11 cellular contexts compared by ENCODE assay signal in genomic region chr11:119774180-119774763, GRCh38. TPM values are rescaled to one million over a fixed set of nuclear protein-coding genes. Genes with fewer than 3 reads are reported as not detected.
DNase-seq lines count a peak whose midpoint lies in the region; ATAC-seq, FAIRE-seq and TF ChIP-seq lines count a peak whose summit lies in the region.
"Had no signal": no experiment of that assay in that cellular context is flagged by ENCODE, and none has a peak within 500 bp of the region (broad histone marks: within the 10 kb centered on the region; RNA-seq: fewer than 3 reads in every experiment).

No MANE protein-coding gene starts in this region.

- H3K4me1 ChIP-seq in HepG2 (ENCODE audit: insufficient read depth, low read length): no peaks in the 10 kb centered on the region
- H3K4me1 ChIP-seq: HAP-1 had no signal

- POLR2A ChIA-PET in HepG2 (lab: Yijun Ruan, JAX): no interaction called here
- POLR2A ChIA-PET in CD4-positive, alpha-beta T cell (lab: Charles Lee): no interaction called here

- peaks cover 38% of the 10 kb centered on the region for H3K27me3 Mint-ChIP-seq in CD4-positive, alpha-beta T cell
- H3K27me3 Mint-ChIP-seq in stimulated activated naive B cell treated with anti-CD40 and anti-IgM and Interleukin-4, amounts not matched to agents 10 μg/mL and 1 μg/mL and 100 μg/mL, for 72 hours: peaks cover 37 to 58% of the 10 kb centered on the region in 2 donors

- WGBS in HepG2 (ENCODE audit: low lambda C conversion rate): 100% methylated on average over 1 of the region's 1 CpG

- H3K27me3 ChIP-seq in HepG2 (ENCODE audit: control insufficient read depth in 1 of 2, insufficient read depth in 2 of 2, low read length in 2 of 2): peaks cover 0 to 35% of the 10 kb centered on the region in 2 experiments; a peak in 2 of 5 replicates
- no peaks in the 10 kb centered on the region for H3K27me3 ChIP-seq in CD4-positive, alpha-beta T cell (ENCODE audit: control insufficient read depth, insufficient read depth, low read length)
- H3K27me3 ChIP-seq: dorsolateral prefrontal cortex had no signal

- no peaks in the 10 kb centered on the region for H3K9me3 ChIP-seq in HepG2 (ENCODE audit: low read length)
- no peaks in the 10 kb centered on the region for H3K9me3 ChIP-seq in CD4-positive, alpha-beta T cell (ENCODE audit: control insufficient read depth, low read length)
- H3K9me3 ChIP-seq: HAP-1 had no signal

- TF ChIP-seq RAD21 in HepG2 (CRISPR knock-in tag; IDR thresholded peaks at IDR 0.05): no peak

- H3K4me3 ChIP-seq in astrocyte of the cerebellum (ENCODE audit: low read depth, low read length) (no peak overlapping the region), HepG2 (replicated peaks in 1 of 3; ENCODE audit: insufficient read depth in 1 of 3, low read depth in 2 of 3, low read length in 3 of 3) (no peak overlapping the region)
- H3K4me3 ChIP-seq: dorsolateral prefrontal cortex, HAP-1 had no signal

- no TSS peak for BruUV-seq in HepG2 (replicated peaks; lab: Mats Ljungman, UMichigan)

- H3K9ac ChIP-seq in HepG2 (ENCODE audit: insufficient read depth, low read depth, low read length): no peak overlapping the region

- no peak for ATAC-seq in HepG2
- no peak for ATAC-seq in HG03196 (IDR thresholded peaks at IDR 0.05; ENCODE audit: unreplicated experiment)
- ATAC-seq in CD4-positive, alpha-beta T cell (ENCODE audit: poor library complexity): no peak
- ATAC-seq in stimulated activated naive B cell treated with anti-CD40 and anti-IgM and Interleukin-4, amounts not matched to agents 10 μg/mL and 1 μg/mL and 100 μg/mL, for 72 hours (replicated peaks): no peak

- TF ChIP-seq EP300 in HepG2 (IDR thresholded peaks at IDR 0.05; ENCODE audit: low read depth in 2 of 2, low read length in 2 of 2) (no peak), HepG2 (CRISPR knock-in tag; IDR thresholded peaks at IDR 0.05; ENCODE audit: borderline replicate concordance) (no peak)

- H2AFZ ChIP-seq in HepG2 (ENCODE audit: low read length): no peak overlapping the region

- H3K4me1 Mint-ChIP-seq in CD4-positive, alpha-beta T cell (ENCODE audit: low read depth): no peaks in the 10 kb centered on the region
- H3K4me1 Mint-ChIP-seq in stimulated activated naive B cell treated with anti-CD40 and anti-IgM and Interleukin-4, amounts not matched to agents 10 μg/mL and 1 μg/mL and 100 μg/mL, for 72 hours: peaks cover 0 to 2% of the 10 kb centered on the region in 2 donors

- no peaks in the 10 kb centered on the region for H3K9me3 Mint-ChIP-seq in CD4-positive, alpha-beta T cell
- peaks cover 0 to 3% of the 10 kb centered on the region in 2 donors for H3K9me3 Mint-ChIP-seq in stimulated activated naive B cell treated with anti-CD40 and anti-IgM and Interleukin-4, amounts not matched to agents 10 μg/mL and 1 μg/mL and 100 μg/mL, for 72 hours

- no peak for FAIRE-seq in HepG2 (lab: Jason Lieb, UNC)

- H4K20me1 ChIP-seq in HepG2 (ENCODE audit: insufficient read depth, low read length): 0 out of 2 replicates have a peak, but pooled peaks cover 6% of the 10 kb centered on the region

- no peak overlapping the region for H3K27ac ChIP-seq in HepG2 (ENCODE audit: extremely low read length, insufficient read depth, low read length)
- no peak overlapping the region for H3K27ac ChIP-seq in CD4-positive, alpha-beta T cell (ENCODE audit: low read depth, low read length)

- H3K36me3 Mint-ChIP-seq in CD4-positive, alpha-beta T cell (ENCODE audit: low read depth): no peaks in the 10 kb centered on the region
- no peaks in the 10 kb centered on the region for H3K36me3 Mint-ChIP-seq in stimulated activated naive B cell treated with anti-CD40 and anti-IgM and Interleukin-4, amounts not matched to agents 10 μg/mL and 1 μg/mL and 100 μg/mL, for 72 hours

- H3K4me3 Mint-ChIP-seq in CD4-positive, alpha-beta T cell: no peak overlapping the region
- no peak overlapping the region for H3K4me3 Mint-ChIP-seq in stimulated activated naive B cell treated with anti-CD40 and anti-IgM and Interleukin-4, amounts not matched to agents 10 μg/mL and 1 μg/mL and 100 μg/mL, for 72 hours

- no peak for TF ChIP-seq POLR2A in HepG2 (IDR thresholded peaks at IDR 0.05; ENCODE audit: insufficient read depth in 1 of 2, low read depth in 2 of 2, low read length in 2 of 2)

- DNase-seq in ELF-1 (ENCODE audit: low read depth, low spot score) (peak; percentile 57), LoVo (ENCODE audit: low spot score) (peak; percentile 33), astrocyte of the cerebellum (ENCODE audit: low read depth) (peak; percentile 15), HepG2 (ENCODE audit: low spot score) (peak; percentile 16)
- no peak for DNase-seq in CD4-positive, alpha-beta T cell
- no peak for DNase-seq in activated CD4-positive, CD25-positive, alpha-beta regulatory T cell treated with anti-CD3 and anti-CD28 coated beads, Interleukin-2, amount 50 U/mL, for 72 hours
- no peak for DNase-seq in stimulated activated naive B cell treated with anti-CD40 and anti-IgM and Interleukin-4, amounts not matched to agents 10 μg/mL and 1 μg/mL and 100 μg/mL, for 72 hours
- DNase-seq: NCI-H526 treated with DMSO at 0.1 percent for 48 hours had no signal

- TF ChIP-seq CTCF in astrocyte of the cerebellum (IDR thresholded peaks at IDR 0.05; ENCODE audit: low read depth, low read length, missing control alignments) (no peak), HepG2 (CRISPR knock-in tag; IDR thresholded peaks at IDR 0.05) (no peak)
- no peak for TF ChIP-seq CTCF in CD4-positive, alpha-beta T cell (IDR thresholded peaks at IDR 0.05)

- intact Hi-C loops in HepG2 (cut with micrococcal nuclease; ENCODE audit: unreplicated experiment): no loop called here
- intact Hi-C loops in CD4-positive, alpha-beta T cell (cut with DNase I, micrococcal nuclease): no loop called here

- no peak overlapping the region for H3K27ac Mint-ChIP-seq in CD4-positive, alpha-beta T cell
- H3K27ac Mint-ChIP-seq in stimulated activated naive B cell treated with anti-CD40 and anti-IgM and Interleukin-4, amounts not matched to agents 10 μg/mL and 1 μg/mL and 100 μg/mL, for 72 hours: no peak overlapping the region

- H3K4me2 ChIP-seq in HepG2 (ENCODE audit: low read depth, low read length): no peak overlapping the region

- in situ Hi-C loops in astrocyte of the cerebellum (cut with HindIII; ENCODE audit: low sequenced_read_pairs): no loop called here
- in situ Hi-C loops in HepG2 (cut with HindIII; ENCODE audit: extremely low pct_ligation_motif_present, low pct_unique_long_range_greater_than_20kb): no loop called here

- H3K36me3 ChIP-seq in HepG2 (replicated peaks in 1 of 2; ENCODE audit: control insufficient read depth in 1 of 2, insufficient read depth in 2 of 2, low read length in 2 of 2): no peaks in the 10 kb centered on the region
- H3K36me3 ChIP-seq: HAP-1 had no signal

- no peaks in the 10 kb centered on the region for H3K79me2 ChIP-seq in HepG2 (ENCODE audit: insufficient read depth, low read length)

- CTCF ChIA-PET in HepG2 (lab: Yijun Ruan, JAX; ENCODE audit: low intra/inter-chr PET ratio, low total read pairs): no interaction called here
- CTCF ChIA-PET in CD4-positive, alpha-beta T cell (lab: Charles Lee): no interaction called here

TF ChIP-seq in HepG2, 621 proteins besides CTCF, POLR2A, EP300 and RAD21 (continues in another document):
- TF ChIP-seq MIER2 (CRISPR knock-in tag; IDR thresholded peaks at IDR 0.05) (peak; percentile 94), SP1 (IDR thresholded peaks at IDR 0.05) (no peak), SP1 (CRISPR knock-in tag; IDR thresholded peaks at IDR 0.05) (no peak), ZNF367 (CRISPR knock-in tag; IDR thresholded peaks at IDR 0.05; ENCODE audit: borderline replicate concordance) (no peak), GABPB1 (CRISPR knock-in tag; IDR thresholded peaks at IDR 0.05) (no peak), ZNF576 (CRISPR knock-in tag; IDR thresholded peaks at IDR 0.05) (no peak), SALL1 (CRISPR knock-in tag; IDR thresholded peaks at IDR 0.05) (0 out of 2 replicates have a peak, but pooled peaks have one; percentile 17), ZNF331 (CRISPR knock-in tag; IDR thresholded peaks at IDR 0.05) (0 out of 2 replicates have a peak, but pooled peaks have one; percentile 19)

RNA-seq across cellular contexts. Expression of gene NECTIN1, which starts 45.3 kb away (rescaled TPM):
- total RNA-seq in HepG2 (2016; rRNA removed; fragmentation: Illumina TruSeq; extraction: Trizol): 4.1 and 7.3 TPM in 2 replicates
- 1.8 and 2.9 TPM in 2 replicates for total RNA-seq in HepG2 (2016; cell fraction: cytosol; rRNA removed; fragmentation: Illumina TruSeq; extraction: Trizol; ENCODE audit: low read depth)
- total RNA-seq in HepG2 (2016; cell fraction: insoluble cytoplasmic fraction; rRNA removed; fragmentation: Illumina TruSeq; extraction: Trizol): 4.3 and 5.3 TPM in 2 replicates
- 5.3 and 6.4 TPM in 2 replicates for total RNA-seq in HepG2 (2016; cell fraction: membrane; rRNA removed; fragmentation: Illumina TruSeq; extraction: Trizol)
- total RNA-seq in HepG2 (2016; cell fraction: nucleus; rRNA removed; fragmentation: Illumina TruSeq; extraction: Trizol): 5.4 and 6.5 TPM in 2 replicates
- 3.9 and 4.7 TPM in 2 replicates for polyA plus RNA-seq in HepG2 (2011; rRNA removed)
- polyA plus RNA-seq in HepG2 (2011; cell fraction: cytosol; rRNA removed): 2.3 and 2.9 TPM in 2 replicates
- polyA plus RNA-seq in HepG2 (2011; cell fraction: nucleus; rRNA removed): 3.6 and 4.2 TPM in 2 replicates
- 3.3 and 4.2 TPM in 2 replicates for polyA plus RNA-seq in HepG2 (2012)
- 1.8 and 1.9 TPM in 2 replicates for polyA plus RNA-seq in HepG2 (2016; cell fraction: cytosol; fragmentation: Illumina TruSeq; extraction: Trizol; ENCODE audit: low read depth)
- 4.9 and 6.0 TPM in 2 replicates for polyA plus RNA-seq in HepG2 (2016; cell fraction: insoluble cytoplasmic fraction; fragmentation: Illumina TruSeq; extraction: Trizol; ENCODE audit: low read depth)
- polyA plus RNA-seq in HepG2 (2016; cell fraction: membrane; fragmentation: Illumina TruSeq; extraction: Trizol; ENCODE audit: low read depth): 4.1 and 4.8 TPM in 2 replicates
- 9.3 and 9.9 TPM in 2 replicates for polyA plus RNA-seq in HepG2 (2016; cell fraction: nucleus; fragmentation: Illumina TruSeq; extraction: Trizol; ENCODE audit: insufficient read depth, low read depth)
- 4.1 and 6.6 TPM in 2 replicates for polyA minus RNA-seq in HepG2 (2011; rRNA and poly(A)+ RNA removed; ENCODE audit: low replicate concordance)
- 3.0 and 4.1 TPM in 2 replicates for polyA minus RNA-seq in HepG2 (2011; cell fraction: cytosol; rRNA and poly(A)+ RNA removed)
- 6.1 and 6.6 TPM in 2 replicates for polyA minus RNA-seq in HepG2 (2011; cell fraction: nucleus; rRNA and poly(A)+ RNA removed)
- total RNA-seq in CD4-positive, alpha-beta T cell: 1 to 10 TPM; 2.5 to 3.4 TPM

Comparison
In these comparisons a context has a peak if more than half of its experiments do, and no peak if none do; other contexts are left out.
1. DNase-seq: peak in ELF-1 (single experiment), LoVo (single experiment), astrocyte of the cerebellum (single experiment) and HepG2 (single experiment); none in CD4-positive, alpha-beta T cell (0 of 10), activated CD4-positive, CD25-positive, alpha-beta regulatory T cell treated with anti-CD3 and anti-CD28 coated beads, Interleukin-2, amount 50 U/mL, for 72 hours (single experiment) and stimulated activated naive B cell treated with anti-CD40 and anti-IgM and Interleukin-4, amounts not matched to agents 10 μg/mL and 1 μg/mL and 100 μg/mL, for 72 hours (single experiment).